In genomic region chr5:31470608-31471007, GRCh38 we compare ENCODE assay signal across 12 cellular contexts.
DNase-seq lines count a peak whose midpoint lies in the region; ATAC-seq, FAIRE-seq and TF ChIP-seq lines count a peak whose summit lies in the region.
"Had no signal": no experiment of that assay in that cellular context is flagged by ENCODE, and none has a peak within 500 bp of the region (broad histone marks: within the 10 kb centered on the region; RNA-seq: fewer than 3 reads in every experiment).

No MANE protein-coding gene starts in this region.

- no peak overlapping the region for H3K23ac ChIP-seq in H9 (ENCODE audit: insufficient read length, low read depth, low read length)

- H3K14ac ChIP-seq in H9 (ENCODE audit: insufficient read depth, low read length) = no peak overlapping the region

- no peaks in the 10 kb centered on the region for H4K20me1 ChIP-seq in H9 (ENCODE audit: control insufficient read depth, insufficient read depth, insufficient read length)
- no peaks in the 10 kb centered on the region for H4K20me1 ChIP-seq in K562 (replicated peaks; ENCODE audit: control insufficient read depth, insufficient read depth, low read length)

- H3K9me3 ChIP-seq in H9 (ENCODE audit: control insufficient read depth, low read depth, low read length) = no peaks in the 10 kb centered on the region
- H3K9me3 ChIP-seq in K562 (replicated peaks; ENCODE audit: control insufficient read depth, insufficient read depth, low read depth, low read length) = no peaks in the 10 kb centered on the region

- no peak overlapping the region for H3K4me3 Mint-ChIP-seq in H9
- H3K4me3 Mint-ChIP-seq: activated CD8-positive, alpha-beta memory T cell treated with anti-CD3 and anti-CD28 coated beads, Interleukin-2, amount 10 ng/mL, durations not matched to agents 7 days and 5 days; T-cell had no signal

- H3K4me1 ChIP-seq in H9 (ENCODE audit: insufficient read depth, low read length) (peaks cover 4% of the 10 kb centered on the region; the same call in 1 of the 2 replicates), K562 (replicated peaks in 1 of 2; ENCODE audit: control insufficient read depth in 2 of 2, insufficient read depth in 2 of 2, low read length in 2 of 2) (peaks cover 0 to 3% of the 10 kb centered on the region in 2 experiments; a peak in 4 of 5 replicates)

- CTCF ChIA-PET in K562 (lab: Yijun Ruan, JAX; ENCODE audit: low intra/inter-chr PET ratio) = no interaction called here

- H3K56ac ChIP-seq in H9 (ENCODE audit: insufficient read length, low read depth, low read length) = no peak overlapping the region

- no peak for TF ChIP-seq POLR2A in K562 (conservative IDR thresholded peaks at IDR 0.05)

- H3K18ac ChIP-seq in H9 (ENCODE audit: insufficient read length, low read depth, low read length) = no peak overlapping the region

- H2BK12ac ChIP-seq in H9 (ENCODE audit: insufficient read length, low read depth, low read length) = no peak overlapping the region

- intact Hi-C loops in K562 (cut with micrococcal nuclease) = no loop called here

- H2AFZ ChIP-seq in H9 (ENCODE audit: low read length) = no peak overlapping the region
- peak overlapping the region; percentile 63 for H2AFZ ChIP-seq in K562 (ENCODE audit: low read depth, low read length)

- H3K27me3 ChIP-seq in H9 (ENCODE audit: insufficient read depth, low read length) = no peaks in the 10 kb centered on the region
- H3K27me3 ChIP-seq in K562 (ENCODE audit: control insufficient read depth in 2 of 2, insufficient read depth in 2 of 2, low read length in 2 of 2) = no peaks in the 10 kb centered on the region

- no peak overlapping the region for H2BK120ac ChIP-seq in H9 (ENCODE audit: low read depth, low read length, poor library complexity, severe bottlenecking)

- H3K9me1 ChIP-seq in K562 (ENCODE audit: control insufficient read depth, insufficient read depth, low read length) = no peaks in the 10 kb centered on the region

- no peaks in the 10 kb centered on the region; the same call in 1 of the 2 replicates for H3K79me2 ChIP-seq in H9 (ENCODE audit: insufficient read depth, low read length)
- H3K79me2 ChIP-seq in K562 (ENCODE audit: control insufficient read depth, insufficient read depth, low read length) = no peaks in the 10 kb centered on the region

- H2BK20ac ChIP-seq in H9 (ENCODE audit: low read depth, low read length, poor library complexity, severe bottlenecking) = no peak overlapping the region

- peaks cover 0 to 4% of the 10 kb centered on the region in 2 experiments; a peak in 1 of 4 replicates for H3K4me1 Mint-ChIP-seq in H9
- H3K4me1 Mint-ChIP-seq: activated CD8-positive, alpha-beta memory T cell treated with anti-CD3 and anti-CD28 coated beads, Interleukin-2, amount 10 ng/mL, durations not matched to agents 7 days and 5 days; T-cell had no signal

- H2BK15ac ChIP-seq in H9 (ENCODE audit: low read depth, low read length) = no peak overlapping the region

- H3K4ac ChIP-seq in H9 (ENCODE audit: low read depth, low read length) = no peak overlapping the region

- no peaks in the 10 kb centered on the region for H3K79me1 ChIP-seq in H9 (ENCODE audit: insufficient read depth, low read depth, low read length, poor library complexity, severe bottlenecking)

- no peak overlapping the region for H4K91ac ChIP-seq in H9 (ENCODE audit: insufficient read length, low read depth, low read length)

- H3T11ph ChIP-seq in H9 (ENCODE audit: low read length) = no peak overlapping the region

- no peak for TF ChIP-seq CTCF in H9 (conservative IDR thresholded peaks at IDR 0.05)
- TF ChIP-seq CTCF in K562 (IDR thresholded peaks at IDR 0.05 in 2 of 3, conservative IDR thresholded peaks at IDR 0.05 in 1 of 3; ENCODE audit: insufficient read depth in 2 of 3, low read depth in 1 of 3, low read length in 3 of 3) = 0 out of 6 replicates have a peak, but pooled peaks of 1 of the 3 experiments have one; percentile 1

- WGBS in H9 (ENCODE audit: extremely low coverage, insufficient read length, low lambda C conversion rate) = no CpG with 5 or more reads among the region's 5 CpGs
- 3% methylated on average over 5 of the region's 5 CpGs for WGBS in K562 (ENCODE audit: insufficient coverage, low coverage, missing lambda C conversion rate)

- H4K5ac ChIP-seq in H9 (ENCODE audit: insufficient read length, low read depth, low read length) = no peak overlapping the region

- no peak overlapping the region for H2BK5ac ChIP-seq in H9 (ENCODE audit: insufficient read length, low read length)

- H3K27ac ChIP-seq in H9 (ENCODE audit: insufficient read length, low read depth, low read length) (no peak overlapping the region), K562 (ENCODE audit: extremely low read depth, low read depth, low read length) (peak overlapping the region; percentile 60)
- H3K27ac ChIP-seq: skin epidermis had no signal

- no TSS peak for BruUV-seq in K562 (replicated peaks; lab: Mats Ljungman, UMichigan)

- in situ Hi-C loops in K562 (cut with MboI) = no loop called here

- POLR2A ChIA-PET in K562 (lab: Yijun Ruan, JAX) = interaction anchor here (0.5 to 1.3 kb wide), 4 partner anchors 11 to 66 kb away, joined by 3 to 7 read pairs (median 4); partner anchors contain the start of genes C5orf22 and DROSHA

- H3K4me3 ChIP-seq in K562 = no peak overlapping the region
- H3K4me3 ChIP-seq: skin epidermis had no signal

- no peak for TF ChIP-seq RAD21 in K562 (CRISPR knock-in tag; conservative IDR thresholded peaks at IDR 0.05 in 1 of 2, IDR thresholded peaks at IDR 0.05 in 1 of 2)

- H2AK5ac ChIP-seq in H9 (ENCODE audit: insufficient read length, low read length) = no peak overlapping the region

- FAIRE-seq in K562 (lab: Jason Lieb, UNC) = peak; percentile 87
- peak; percentile 69 for FAIRE-seq in islet of Langerhans (lab: Jason Lieb, UNC)

- no peaks in the 10 kb centered on the region for H3K27me3 Mint-ChIP-seq in H9 (ENCODE audit: low read depth)
- H3K27me3 Mint-ChIP-seq: activated CD8-positive, alpha-beta memory T cell treated with anti-CD3 and anti-CD28 coated beads, Interleukin-2, amount 10 ng/mL, durations not matched to agents 7 days and 5 days; T-cell had no signal

- H3K9me3 Mint-ChIP-seq in H9 = peaks cover 0 to 1% of the 10 kb centered on the region in 2 experiments; a peak in 2 of 5 replicates

- peak overlapping the region; percentile 79 to 90 (median 82); a peak in 3 of 7 replicates for H3K27ac Mint-ChIP-seq in H9
- H3K27ac Mint-ChIP-seq: activated CD8-positive, alpha-beta memory T cell treated with anti-CD3 and anti-CD28 coated beads, Interleukin-2, amount 10 ng/mL, durations not matched to agents 7 days and 5 days; T-cell had no signal

- peak; percentile 66 for TF ChIP-seq EP300 in K562 (IDR thresholded peaks at IDR 0.05; ENCODE audit: low read length)

- no peak overlapping the region for H4K8ac ChIP-seq in H9 (replicated peaks; ENCODE audit: insufficient read length, low read depth, low read length)

- peaks cover 18 to 45% (median 19%) of the 10 kb centered on the region in 3 experiments; a peak in 6 of 7 replicates for H3K36me3 Mint-ChIP-seq in H9 (ENCODE audit: insufficient read depth in 1 of 3, low read depth in 3 of 3)

- peak; percentile 67 for DNase-seq in A172 (ENCODE audit: low spot score)
- no peak for DNase-seq in H9
- peak; percentile 62 to 90 (median 77) for DNase-seq in K562 (ENCODE audit: extremely low read depth in 1 of 4, low spot score in 3 of 4)
- no peak for DNase-seq in NCI-H1048 (lab: John Stamatoyannopoulos, UW)
- DNase-seq: activated CD8-positive, alpha-beta memory T cell treated with anti-CD3 and anti-CD28 coated beads, Interleukin-2, amount 10 ng/mL, durations not matched to agents 7 days and 5 days; NCI-H69; T-cell had no signal

- H3K23me2 ChIP-seq in H9 (ENCODE audit: insufficient read length, low read depth, low read length, poor library complexity, severe bottlenecking) = no peaks in the 10 kb centered on the region

- no peak overlapping the region for H3K9ac ChIP-seq in H9 (ENCODE audit: extremely low read depth, insufficient read length, low read length)
- peak overlapping the region in 1 of 2 experiments; percentile 47; a peak in 2 of 4 replicates for H3K9ac ChIP-seq in K562 (ENCODE audit: insufficient read depth in 1 of 2, low read depth in 2 of 2, low read length in 2 of 2)

- peaks cover 59% of the 10 kb centered on the region for H3K36me3 ChIP-seq in K562 (ENCODE audit: control insufficient read depth, insufficient read depth, low read length)

- no peak overlapping the region for H3K4me2 ChIP-seq in H9 (ENCODE audit: insufficient read depth, insufficient read length, low read length)
- H3K4me2 ChIP-seq in K562 (ENCODE audit: insufficient read depth, low read length) = peak overlapping the region; percentile 15; the same call in 1 of the 2 replicates

- ATAC-seq in K562 (peak; percentile 98), GM21786 (IDR thresholded peaks at IDR 0.05; ENCODE audit: unreplicated experiment) (no peak), GM19324 (IDR thresholded peaks at IDR 0.05; ENCODE audit: low FRiP score, unreplicated experiment) (no peak), GM19395 (IDR thresholded peaks at IDR 0.05; ENCODE audit: unreplicated experiment) (no peak)
- ATAC-seq: activated CD8-positive, alpha-beta memory T cell treated with anti-CD3 and anti-CD28 coated beads, Interleukin-2, amount 10 ng/mL, durations not matched to agents 7 days and 5 days; T-cell had no signal

TF ChIP-seq in K562, 482 proteins besides CTCF, POLR2A, EP300 and RAD21 (continues in another document):
- TF ChIP-seq ZFPM2 (CRISPR knock-in tag; IDR thresholded peaks at IDR 0.05) (no peak), ZNF384 (IDR thresholded peaks at IDR 0.05; ENCODE audit: low read depth, low read length) (peak; percentile 30; the same call in 1 of the 2 replicates), NFIC (IDR thresholded peaks at IDR 0.05) (peak; percentile 89), TEAD4 (IDR thresholded peaks at IDR 0.05; ENCODE audit: low read length) (peak; percentile 24; the same call in 1 of the 2 replicates), TEAD4 (CRISPR knock-in tag; IDR thresholded peaks at IDR 0.05; ENCODE audit: borderline replicate concordance) (no peak), ATF4 (CRISPR knock-in tag; IDR thresholded peaks at IDR 0.05) (0 out of 2 replicates have a peak, but pooled peaks have one; percentile 37), TBL1XR1 (IDR thresholded peaks at IDR 0.05; ENCODE audit: low read length in 2 of 2) (0 out of 4 replicates have a peak, but pooled peaks of 1 of the 2 experiments have one; percentile 15), SNIP1 (IDR thresholded peaks at IDR 0.05; ENCODE audit: low read depth) (no peak)

Comparison
In these comparisons a context has a peak if more than half of its experiments do, and no peak if none do; other contexts are left out.
1. DNase-seq: peak in A172 (single experiment) and K562 (4 of 4); none in H9 (single experiment) and NCI-H1048 (single experiment).